27 cellular contexts compared by ENCODE assay signal in genomic region chr20:60962367-60963045, GRCh38.
"Had no signal": no experiment of that assay in that cellular context is flagged by ENCODE, and none has a peak within 500 bp of the region (broad histone marks: within the 10 kb centered on the region; RNA-seq: fewer than 3 reads in every experiment).

No MANE protein-coding gene starts in this region.

- H3K4me3 Mint-ChIP-seq: activated CD8-positive, alpha-beta T cell treated with anti-CD3 and anti-CD28 coated beads, Interleukin-2, amount 10 ng/mL, durations not matched to agents 7 days and 5 days; activated naive CD8-positive, alpha-beta T cell treated with anti-CD3 and anti-CD28 coated beads, Interleukin-2, amount 10 ng/mL, durations not matched to agents 7 days and 5 days; T-helper 1 cell treated with Interleukin-12 subunit alpha and Interleukin-12 subunit beta and Interleukin-4 antibody, amounts not matched to agents 30 μg/mL and 1 μg/mL, for 36 hours had no signal

- H3K4me1 Mint-ChIP-seq: activated naive CD8-positive, alpha-beta T cell treated with anti-CD3 and anti-CD28 coated beads, Interleukin-2, amount 10 ng/mL, durations not matched to agents 7 days and 5 days had no signal

- FAIRE-seq: K562 had no signal

- H3K27ac ChIP-seq: adrenal gland, breast epithelium, Peyer's patch, RWPE1, SJSA1 had no signal

- H3K9me3 ChIP-seq: adrenal gland, breast epithelium, Peyer's patch, SJSA1 had no signal

- DNase-seq: activated CD4-positive, alpha-beta T cell treated with anti-CD3 and anti-CD28 coated beads for 48 hours; activated CD4-positive, alpha-beta T cell treated with anti-CD3 and anti-CD28 coated beads, Interleukin-2, amount 50 U/mL, for 4 hours; activated CD4-positive, CD25-positive, alpha-beta regulatory T cell treated with anti-CD3 and anti-CD28 coated beads, Interleukin-2, amount 50 U/mL, for 72 hours; activated CD8-positive, alpha-beta memory T cell treated with anti-CD3 and anti-CD28 coated beads, Interleukin-2, amount 50 U/mL, for 48 hours; activated CD8-positive, alpha-beta T cell treated with anti-CD3 and anti-CD28 coated beads, Interleukin-2, amount 10 ng/mL, durations not matched to agents 7 days and 5 days; activated naive CD4-positive, alpha-beta T cell treated with anti-CD3 and anti-CD28 coated beads, Interleukin-2, amount 50 U/mL, for 16 hours; activated naive CD8-positive, alpha-beta T cell treated with anti-CD3 and anti-CD28 coated beads, Interleukin-2, amount 10 ng/mL, durations not matched to agents 7 days and 5 days; activated T-cell treated with anti-CD3 and anti-CD28 coated beads, Interleukin-2, amount 50 U/mL, for 1 hour; adrenal gland; aorta; caudate nucleus; NCI-H1092 treated with DMSO at 0.1 percent for 48 hours; NCI-H1417 treated with DMSO at 0.1 percent for 48 hours; NCI-H1694; NCI-H2029; NCI-H345; NCI-H510A; NCI-H526 treated with DMSO at 0.1 percent for 48 hours; NCI-H82; Peyer's patch; SHP77 had no signal

- H3K9me3 Mint-ChIP-seq: activated naive CD8-positive, alpha-beta T cell treated with anti-CD3 and anti-CD28 coated beads, Interleukin-2, amount 10 ng/mL, durations not matched to agents 7 days and 5 days had no signal

- H3K36me3 ChIP-seq: adrenal gland, breast epithelium, Peyer's patch, SJSA1 had no signal

- H3K27me3 ChIP-seq: adrenal gland, Peyer's patch, SJSA1 had no signal

- H3K27me3 Mint-ChIP-seq: activated naive CD8-positive, alpha-beta T cell treated with anti-CD3 and anti-CD28 coated beads, Interleukin-2, amount 10 ng/mL, durations not matched to agents 7 days and 5 days had no signal

- H3K27ac Mint-ChIP-seq: activated CD8-positive, alpha-beta T cell treated with anti-CD3 and anti-CD28 coated beads, Interleukin-2, amount 10 ng/mL, durations not matched to agents 7 days and 5 days; activated naive CD8-positive, alpha-beta T cell treated with anti-CD3 and anti-CD28 coated beads, Interleukin-2, amount 10 ng/mL, durations not matched to agents 7 days and 5 days; T-helper 1 cell treated with Interleukin-12 subunit alpha and Interleukin-12 subunit beta and Interleukin-4 antibody, amounts not matched to agents 30 μg/mL and 1 μg/mL, for 36 hours had no signal

- H3K4me1 ChIP-seq: adrenal gland, breast epithelium, Peyer's patch, SJSA1 had no signal

- H3K36me3 Mint-ChIP-seq: activated naive CD8-positive, alpha-beta T cell treated with anti-CD3 and anti-CD28 coated beads, Interleukin-2, amount 10 ng/mL, durations not matched to agents 7 days and 5 days had no signal

- ATAC-seq: activated CD8-positive, alpha-beta T cell treated with anti-CD3 and anti-CD28 coated beads, Interleukin-2, amount 10 ng/mL, durations not matched to agents 7 days and 5 days; K562; SK-N-SH treated with all-trans-retinoic acid at 6 μM for 48 hours had no signal

- H3K4me3 ChIP-seq: adrenal gland, breast epithelium, K562, Peyer's patch, SJSA1 had no signal
